11 cellular contexts compared by ENCODE assay signal in genomic region chr18:44731866-44732555, GRCh38. TPM values are rescaled to one million over a fixed set of nuclear protein-coding genes. Genes with fewer than 3 reads are reported as not detected.
DNase-seq lines count a peak whose midpoint lies in the region; ATAC-seq, FAIRE-seq and TF ChIP-seq lines count a peak whose summit lies in the region.
"Had no signal": no experiment of that assay in that cellular context is flagged by ENCODE, and none has a peak within 500 bp of the region (broad histone marks: within the 10 kb centered on the region; RNA-seq: fewer than 3 reads in every experiment).

No MANE protein-coding gene starts in this region.

- no peak for FAIRE-seq in kidney (lab: Jason Lieb, UNC)

- peak overlapping the region; percentile 93 to 97 (median 96) for H3K27ac Mint-ChIP-seq in IgD-negative memory B cell

- TF ChIP-seq CTCF in GM10248 (IDR thresholded peaks at IDR 0.05; ENCODE audit: control extremely low read depth, extremely low read depth, low read depth, missing control alignments) (no peak), kidney (IDR thresholded peaks at IDR 0.05; ENCODE audit: borderline replicate concordance, extremely low read depth, insufficient read depth) (no peak)

- H3K27me3 Mint-ChIP-seq in IgD-negative memory B cell: no peaks in the 10 kb centered on the region

- H3K4me1 Mint-ChIP-seq in IgD-negative memory B cell: peaks cover 52 to 91% (median 90%) of the 10 kb centered on the region in 3 donors

- H3K9me3 ChIP-seq in kidney (ENCODE audit: control insufficient read depth in 1 of 2, low read length in 2 of 2): no peaks in the 10 kb centered on the region
- H3K9me3 ChIP-seq: neutrophil had no signal

- H3K9ac ChIP-seq in kidney (ENCODE audit: low read length in 2 of 2): no peak overlapping the region

- POLR2A ChIA-PET in GM10248 (lab: Yijun Ruan, JAX): interaction anchor here (0.7 kb wide), 1 partner anchor 120 kb away, joined by 3 read pairs; no protein-coding TSS in a partner anchor

- DNase-seq in GM10248 (ENCODE audit: extremely low spot score) (peak; percentile 40), fibroblast of peridontal ligament (ENCODE audit: extremely low read depth) (peak; percentile 76), NCI-H2107 (lab: John Stamatoyannopoulos, UW) (no peak), foreskin melanocyte (no peak), kidney (no peak), occipital lobe (lab: John Stamatoyannopoulos, UW) (no peak)
- DNase-seq: COR-L47, NCI-H524 treated with DMSO at 0.1 percent for 48 hours had no signal

- H3K36me3 Mint-ChIP-seq in IgD-negative memory B cell: peaks cover 14% of the 10 kb centered on the region

- no peaks in the 10 kb centered on the region for H3K9me3 Mint-ChIP-seq in IgD-negative memory B cell

- peak overlapping the region; percentile 32 to 88 (median 62) for H3K4me3 Mint-ChIP-seq in IgD-negative memory B cell

- no peak overlapping the region for H3K4me3 ChIP-seq in kidney (ENCODE audit: low read length in 2 of 2)

- H3K27ac ChIP-seq in kidney (ENCODE audit: low read depth in 2 of 2, low read length in 2 of 2): no peak overlapping the region
- H3K27ac ChIP-seq: neutrophil had no signal

- ATAC-seq in GM21526 (IDR thresholded peaks at IDR 0.05; ENCODE audit: low FRiP score, unreplicated experiment): peak; percentile 45

- H3K4me1 ChIP-seq in kidney (ENCODE audit: control insufficient read depth in 1 of 2, insufficient read depth in 1 of 2, low read depth in 1 of 2, low read length in 2 of 2): peaks cover 30 to 33% of the 10 kb centered on the region in 2 donors

- intact Hi-C loops in kidney (cut with DNase I): no loop called here

- CTCF ChIA-PET in GM10248 (lab: Yijun Ruan, JAX): interaction anchor here (1.0 kb wide), 1 partner anchor 143 kb away, joined by 3 read pairs; no protein-coding TSS in a partner anchor

- no peaks in the 10 kb centered on the region for H3K36me3 ChIP-seq in kidney (ENCODE audit: control insufficient read depth in 1 of 2, insufficient read depth in 2 of 2, low read length in 2 of 2)
- H3K36me3 ChIP-seq: neutrophil had no signal

RNA-seq across cellular contexts. Expression of gene SETBP1, which starts 51.3 kb away (rescaled TPM):
- polyA plus RNA-seq in IgD-negative memory B cell (16.8 TPM), kidney (ENCODE audit: insufficient read depth, low read depth, low replicate concordance) (2.7 TPM)
- total RNA-seq in kidney (71.7 TPM), occipital lobe (52.3 TPM)

Comparison
In these comparisons a context has a peak if more than half of its experiments do, and no peak if none do; other contexts are left out.
1. DNase-seq: peak in GM10248 (single experiment) and fibroblast of peridontal ligament (single experiment); none in NCI-H2107 (single experiment), foreskin melanocyte (single experiment), kidney (single experiment) and occipital lobe (single experiment).